8 cellular contexts compared by ENCODE assay signal in genomic region chr12:1605129-1606020, GRCh38. TPM values are rescaled to one million over a fixed set of nuclear protein-coding genes. Genes with fewer than 3 reads are reported as not detected.
A peak's percentile ranks its signal among the peaks of the same experiment; 100 is the strongest.
DNase-seq lines count a peak whose midpoint lies in the region; ATAC-seq and TF ChIP-seq lines count a peak whose summit lies in the region.

No MANE protein-coding gene starts in this region.

- H3F3A ChIP-seq in Loucy (ENCODE audit: low read depth), result no peaks in the 10 kb centered on the region

- no peaks in the 10 kb centered on the region for H3K9me3 ChIP-seq in Loucy (ENCODE audit: insufficient read depth, low read depth, low read length)
- H3K9me3 ChIP-seq in adipocyte (ENCODE audit: control insufficient read depth, low read length), result no peaks in the 10 kb centered on the region

- H3K4me2 ChIP-seq in Loucy (ENCODE audit: low read depth, low read length, poor library complexity, severe bottlenecking), result peak overlapping the region; percentile 62

- H2AFZ ChIP-seq in Loucy (ENCODE audit: low read length), result peak overlapping the region; percentile 35

- H3K9me2 ChIP-seq in Loucy (replicated peaks; ENCODE audit: low read depth, low read length), result no peaks in the 10 kb centered on the region

- H3K27me3 ChIP-seq in Loucy (ENCODE audit: insufficient read depth, low read length, poor library complexity, severe bottlenecking) (no peaks in the 10 kb centered on the region), adipocyte (replicated peaks; ENCODE audit: control insufficient read depth, insufficient read depth, low read length) (no peaks in the 10 kb centered on the region)

- intact Hi-C loops in Right ventricle myocardium superior (cut with DNase I), result no loop called here

- no peaks in the 10 kb centered on the region for H3K79me2 ChIP-seq in Loucy (ENCODE audit: insufficient read depth, low read length)

- ATAC-seq in GM21576 (IDR thresholded peaks at IDR 0.05; ENCODE audit: unreplicated experiment) (peak; percentile 40), Right ventricle myocardium superior (ENCODE audit: poor library complexity) (peak; percentile 87), HG02938 (IDR thresholded peaks at IDR 0.05; ENCODE audit: unreplicated experiment) (no peak)

- H3K4me3 ChIP-seq in Loucy (ENCODE audit: low read length, poor library complexity, severe bottlenecking) (peak overlapping the region; percentile 41), adipocyte (ENCODE audit: low read length) (peak overlapping the region; percentile 84)

- H3K9ac ChIP-seq in Loucy (ENCODE audit: low read depth, low read length, poor library complexity, severe bottlenecking), result no peak overlapping the region
- peak overlapping the region; percentile 89 for H3K9ac ChIP-seq in adipocyte (ENCODE audit: low read length)

- no peaks in the 10 kb centered on the region for H4K20me1 ChIP-seq in Loucy (ENCODE audit: insufficient read depth, low read length, poor library complexity, severe bottlenecking)

- H3K4me1 ChIP-seq in Loucy (ENCODE audit: insufficient read depth, low read length, poor library complexity, severe bottlenecking) (peaks cover 26% of the 10 kb centered on the region), adipocyte (ENCODE audit: control insufficient read depth, insufficient read depth, low read length) (peaks cover 33% of the 10 kb centered on the region)

- DNase-seq in D341Med (ENCODE audit: low spot score), result peak; percentile 85
- DNase-seq in SK-N-DZ (ENCODE audit: low spot score), result peak; percentile 87
- peak; percentile 95 for DNase-seq in adipocyte (ENCODE audit: low read depth)
- peak; percentile 78 for DNase-seq in Right ventricle myocardium superior
- DNase-seq in occipital lobe (lab: John Stamatoyannopoulos, UW), result peak; percentile 75

- H3K36me3 ChIP-seq in Loucy (ENCODE audit: insufficient read depth, low read length) (no peaks in the 10 kb centered on the region), adipocyte (ENCODE audit: control insufficient read depth, insufficient read depth, low read length, severe bottlenecking) (no peaks in the 10 kb centered on the region)

- peak; percentile 77 for TF ChIP-seq CTCF in Loucy (conservative IDR thresholded peaks at IDR 0.05; ENCODE audit: low read length)

RNA-seq across cellular contexts. Expression of gene FBXL14, which starts 11.0 kb away (rescaled TPM):
- polyA plus RNA-seq in SK-N-DZ (2014; cell fraction: cytosol; rRNA removed), result 12.5 and 15.9 TPM in 2 replicates
- polyA plus RNA-seq in SK-N-DZ (2014; cell fraction: nucleus; rRNA removed), result 7.8 and 8.2 TPM in 2 replicates
- 7.0 TPM for total RNA-seq in Right ventricle myocardium superior
- total RNA-seq in occipital lobe, result 25.3 TPM

RNA-seq across cellular contexts. Expression of gene WNT5B, which starts 23.7 kb away (rescaled TPM):
- 3.0 and 3.9 TPM in 2 replicates for polyA plus RNA-seq in SK-N-DZ (2014; cell fraction: cytosol; rRNA removed)
- polyA plus RNA-seq in SK-N-DZ (2014; cell fraction: nucleus; rRNA removed), result 2.4 and 7.0 TPM in 2 replicates
- total RNA-seq in Right ventricle myocardium superior, result 3.2 TPM
- total RNA-seq in occipital lobe, result 30.7 TPM
